In the genomic region with DNA sequence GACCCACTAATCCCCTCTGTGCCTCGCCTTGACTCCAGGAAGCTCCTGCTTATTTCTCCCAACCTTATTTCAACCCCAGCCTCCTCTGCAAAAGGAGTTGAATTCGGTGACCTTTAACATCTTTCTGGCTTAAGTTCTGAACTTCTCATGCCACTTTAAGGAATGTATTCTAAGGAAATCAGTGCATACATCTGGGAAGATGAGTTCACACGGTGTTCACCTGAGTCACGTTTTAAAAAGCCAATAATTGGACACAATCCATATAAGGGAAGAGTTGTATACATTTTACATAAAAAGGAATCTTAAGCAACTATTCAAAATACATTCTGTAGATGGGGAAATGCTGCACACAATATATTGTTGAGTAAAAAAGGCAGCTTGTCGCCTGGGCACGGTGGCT, we compare ENCODE assay signal across 27 cellular contexts. TPM values are rescaled to one million over a fixed set of nuclear protein-coding genes. Genes with fewer than 3 reads are reported as not detected.
"Had no signal": no experiment of that assay in that cellular context is flagged by ENCODE, and none has a peak within 500 bp of the region (broad histone marks: within the 10 kb centered on the region; RNA-seq: fewer than 3 reads in every experiment).

No MANE protein-coding gene starts in this region.

- H3K4me3 Mint-ChIP-seq: mesothelial cell of epicardium; naive B cell; naive thymus-derived CD8-positive, alpha-beta T cell had no signal

- H3K9me3 Mint-ChIP-seq: mesothelial cell of epicardium; naive thymus-derived CD8-positive, alpha-beta T cell had no signal

- H3K27me3 ChIP-seq: colonic mucosa, dorsolateral prefrontal cortex, esophagus squamous epithelium, gastrocnemius medialis had no signal

- H3K27ac Mint-ChIP-seq: mesothelial cell of epicardium; naive thymus-derived CD8-positive, alpha-beta T cell had no signal

- H3K9me3 ChIP-seq: colonic mucosa, esophagus squamous epithelium, gastrocnemius medialis, heart right ventricle, left lung, lower lobe of right lung, mucosa of descending colon had no signal

- H3K27ac ChIP-seq: colonic mucosa, epithelial cell of prostate, esophagus squamous epithelium, gastrocnemius medialis, heart right ventricle, left lung, lower lobe of right lung had no signal

- H3K36me3 ChIP-seq: colonic mucosa, gastrocnemius medialis, heart right ventricle, left lung, lower lobe of right lung had no signal

- H3K36me3 Mint-ChIP-seq: mesothelial cell of epicardium; naive B cell; naive thymus-derived CD8-positive, alpha-beta T cell had no signal

- ATAC-seq: esophagus mucosa; gastrocnemius medialis; heart right ventricle; left cardiac atrium; left lung; left ventricle myocardium superior; lower lobe of right lung; mucosa of descending colon; naive thymus-derived CD8-positive, alpha-beta T cell had no signal

- H3K4me1 ChIP-seq: colonic mucosa, left lung, lower lobe of right lung had no signal

- H3K4me1 Mint-ChIP-seq: mesothelial cell of epicardium had no signal

- DNase-seq: colonic mucosa; cortex of kidney; dermis blood vessel endothelial cell; effector CD4-positive, alpha-beta T cell; effector memory CD4-positive, alpha-beta T cell; erythroblast; esophagus squamous epithelium; foreskin fibroblast; foreskin melanocyte; gastrocnemius medialis; glutamatergic neuron; head of caudate nucleus; heart right ventricle; hippocampal formation; left cardiac atrium; left lung; left ventricle myocardium superior; lower lobe of right lung; mesenchymal stem cell; mucosa of descending colon; naive B cell; naive thymus-derived CD8-positive, alpha-beta T cell had no signal

- H3K4me3 ChIP-seq: colonic mucosa, dorsolateral prefrontal cortex, esophagus squamous epithelium, gastrocnemius medialis, heart right ventricle, left lung, lower lobe of right lung, mucosa of descending colon had no signal

RNA-seq across cellular contexts. Expression of a gene that starts 33.2 kb away (rescaled TPM):
- total RNA-seq: colonic mucosa; gastrocnemius medialis; left ventricle myocardium superior; lung microvascular endothelial cell; mucosa of descending colon; naive thymus-derived CD8-positive, alpha-beta T cell had no signal
